In genomic region chr9:109834855-109835254, GRCh38 we compare ENCODE assay signal across 4 cellular contexts. TPM values are rescaled to one million over a fixed set of nuclear protein-coding genes. Genes with fewer than 3 reads are reported as not detected.
"Had no signal": no experiment of that assay in that cellular context is flagged by ENCODE, and none has a peak within 500 bp of the region (broad histone marks: within the 10 kb centered on the region; RNA-seq: fewer than 3 reads in every experiment).

No MANE protein-coding gene starts in this region.

- H3K4me3 ChIP-seq: GM12878 had no signal

- DNase-seq: GDM1, GF-D8 had no signal

- ATAC-seq: GM12878 had no signal

RNA-seq across cellular contexts. Expression of gene PALM2AKAP2, which starts 54.9 kb away (rescaled TPM):
- total RNA-seq: G401, GM12878 had no signal
